Comparison of ENCODE assay signal across 8 cellular contexts in genomic region chr1:82775402-82776000, GRCh38.
DNase-seq lines count a peak whose midpoint lies in the region; ATAC-seq and TF ChIP-seq lines count a peak whose summit lies in the region.

No MANE protein-coding gene starts in this region.

- H3K27me3 ChIP-seq in body of pancreas (no peaks in the 10 kb centered on the region), esophagus squamous epithelium (no peaks in the 10 kb centered on the region)

- H3K27ac ChIP-seq in body of pancreas (no peak overlapping the region), esophagus squamous epithelium (no peak overlapping the region)

- H3K9me3 ChIP-seq in body of pancreas (no peaks in the 10 kb centered on the region), esophagus squamous epithelium (peaks cover 0 to 5% (median 0%) of the 10 kb centered on the region in 3 donors)

- H3K36me3 ChIP-seq in body of pancreas (replicated peaks in 1 of 2; ENCODE audit: insufficient read depth in 1 of 2, low read depth in 2 of 2) = no peaks in the 10 kb centered on the region
- no peaks in the 10 kb centered on the region for H3K36me3 ChIP-seq in esophagus squamous epithelium

- no peaks in the 10 kb centered on the region for H3K4me1 ChIP-seq in body of pancreas
- H3K4me1 ChIP-seq in esophagus squamous epithelium = no peaks in the 10 kb centered on the region

- no peak for ATAC-seq in body of pancreas
- ATAC-seq in GM18502 (IDR thresholded peaks at IDR 0.05; ENCODE audit: poor library complexity, unreplicated experiment) = no peak
- no peak for ATAC-seq in GM18505 (IDR thresholded peaks at IDR 0.05; ENCODE audit: unreplicated experiment)

- WGBS in body of pancreas, 2 donors = 62 to 68% methylated on average over 12 of the region's 12 CpGs
- WGBS in esophagus squamous epithelium, 2 donors = 78 to 82% methylated on average over 12 of the region's 12 CpGs

- intact Hi-C loops in body of pancreas (cut with DNase I) = no loop called here
- intact Hi-C loops in esophagus squamous epithelium (cut with DNase I) = no loop called here

- no peak overlapping the region for H3K4me3 ChIP-seq in body of pancreas
- no peak overlapping the region for H3K4me3 ChIP-seq in esophagus squamous epithelium

- DNase-seq in NCI-H2171 treated with DMSO at 0.1 percent for 48 hours (lab: John Stamatoyannopoulos, UW) = peak; percentile 32
- no peak for DNase-seq in NCI-H2171 (lab: John Stamatoyannopoulos, UW)
- DNase-seq in NCI-H748 treated with DMSO at 0.1 percent for 48 hours (lab: John Stamatoyannopoulos, UW) = peak; percentile 15
- DNase-seq in body of pancreas = peak; percentile 43 to 67 (median 54)
- peak; percentile 72 for DNase-seq in medulla oblongata (ENCODE audit: extremely low spot score)
- no peak for DNase-seq in esophagus squamous epithelium (lab: John Stamatoyannopoulos, UW)

- peak; percentile 19 to 52 (median 43) for TF ChIP-seq CTCF in body of pancreas (IDR thresholded peaks at IDR 0.05)
- TF ChIP-seq CTCF in esophagus squamous epithelium (IDR thresholded peaks at IDR 0.05) = peak in 2 of 6 experiments; percentile 32 to 62

- TF ChIP-seq POLR2A in body of pancreas (IDR thresholded peaks at IDR 0.05) (no peak), esophagus squamous epithelium (IDR thresholded peaks at IDR 0.05) (no peak), GM18505 (IDR thresholded peaks at IDR 0.05; ENCODE audit: borderline replicate concordance, extremely low read depth, insufficient read depth, insufficient read length) (no peak)

Comparison
In these comparisons a context has a peak if more than half of its experiments do, and no peak if none do; other contexts are left out.
1. DNase-seq: peak in NCI-H2171 treated with DMSO at 0.1 percent for 48 hours (single experiment), NCI-H748 treated with DMSO at 0.1 percent for 48 hours (single experiment), body of pancreas (4 of 4) and medulla oblongata (single experiment); none in NCI-H2171 (single experiment) and esophagus squamous epithelium (single experiment).